Comparison of ENCODE assay signal across 13 cellular contexts in genomic region chr18:58590231-58590630, GRCh38. TPM values are rescaled to one million over a fixed set of nuclear protein-coding genes. Genes with fewer than 3 reads are reported as not detected.
DNase-seq lines count a peak whose midpoint lies in the region; ATAC-seq and TF ChIP-seq lines count a peak whose summit lies in the region.
"Had no signal": no experiment of that assay in that cellular context is flagged by ENCODE, and none has a peak within 500 bp of the region (broad histone marks: within the 10 kb centered on the region; RNA-seq: fewer than 3 reads in every experiment).

No MANE protein-coding gene starts in this region.

- no peaks in the 10 kb centered on the region for H3K36me3 ChIP-seq in vagina
- H3K36me3 ChIP-seq: SJCRH30 had no signal

- H3K9me3 ChIP-seq in vagina = no peaks in the 10 kb centered on the region
- H3K9me3 ChIP-seq: SJCRH30 had no signal

- intact Hi-C loops in left ventricle myocardium superior (cut with micrococcal nuclease) = no loop called here
- intact Hi-C loops in sciatic nerve (cut with DNase I) = no loop called here
- intact Hi-C loops in vagina (cut with DNase I) = no loop called here

- H3K27ac ChIP-seq in vagina = no peak overlapping the region
- H3K27ac ChIP-seq: SJCRH30 had no signal

- TF ChIP-seq CTCF in vagina (IDR thresholded peaks at IDR 0.05) = no peak

- no peak for TF ChIP-seq POLR2A in vagina (IDR thresholded peaks at IDR 0.05)

- peak; percentile 29 for ATAC-seq in left ventricle myocardium superior
- peak; percentile 92 for ATAC-seq in sciatic nerve

- no peaks in the 10 kb centered on the region for H3K27me3 ChIP-seq in vagina
- H3K27me3 ChIP-seq: SJCRH30 had no signal

- no peak overlapping the region for H3K4me3 ChIP-seq in vagina
- H3K4me3 ChIP-seq: SJCRH30 had no signal

- DNase-seq in ELR (ENCODE audit: low read depth) (peak; percentile 29), amniotic epithelial cell (ENCODE audit: low read depth) (peak; percentile 98), left ventricle myocardium superior (no peak), sciatic nerve (ENCODE audit: low spot score) (no peak), vagina (ENCODE audit: extremely low spot score in 2 of 2) (no peak), NOMO-1 treated with dmso at 0.1 percent for 144 hours (lab: John Stamatoyannopoulos, UW; ENCODE audit: unreplicated experiment) (no peak), DMS153 (lab: John Stamatoyannopoulos, UW) (no peak), SHP77 treated with DMSO at 0.1 percent for 48 hours (lab: John Stamatoyannopoulos, UW) (no peak)
- DNase-seq: activated CD4-positive, alpha-beta T cell treated with anti-CD3 and anti-CD28 coated beads for 48 hours; effector CD8-positive, alpha-beta T cell; NCI-H345; SJCRH30 had no signal

- H3K4me1 ChIP-seq in vagina = peaks cover 20% of the 10 kb centered on the region
- H3K4me1 ChIP-seq: SJCRH30 had no signal

RNA-seq across cellular contexts. Expression of gene ALPK2, which starts 38.7 kb away (rescaled TPM):
- total RNA-seq in left ventricle myocardium superior (257 TPM), sciatic nerve (0.09 TPM), vagina (2.2 TPM)
- total RNA-seq: pulmonary artery endothelial cell had no signal

Comparison
In these comparisons a context has a peak if more than half of its experiments do, and no peak if none do; other contexts are left out.
1. DNase-seq: peak in ELR (single experiment) and amniotic epithelial cell (single experiment); none in left ventricle myocardium superior (single experiment), sciatic nerve (single experiment), vagina (0 of 2), NOMO-1 treated with dmso at 0.1 percent for 144 hours (single experiment), DMS153 (single experiment) and SHP77 treated with DMSO at 0.1 percent for 48 hours (single experiment).
2. RNA of gene ALPK2, which starts 38.7 kb away (total RNA-seq): 257 TPM in left ventricle myocardium superior (single experiment); 2.2 TPM in vagina (single experiment) and 0.09 TPM in sciatic nerve (single experiment); every median in the first group is over 10 times any median in the second.